In the genomic region with DNA sequence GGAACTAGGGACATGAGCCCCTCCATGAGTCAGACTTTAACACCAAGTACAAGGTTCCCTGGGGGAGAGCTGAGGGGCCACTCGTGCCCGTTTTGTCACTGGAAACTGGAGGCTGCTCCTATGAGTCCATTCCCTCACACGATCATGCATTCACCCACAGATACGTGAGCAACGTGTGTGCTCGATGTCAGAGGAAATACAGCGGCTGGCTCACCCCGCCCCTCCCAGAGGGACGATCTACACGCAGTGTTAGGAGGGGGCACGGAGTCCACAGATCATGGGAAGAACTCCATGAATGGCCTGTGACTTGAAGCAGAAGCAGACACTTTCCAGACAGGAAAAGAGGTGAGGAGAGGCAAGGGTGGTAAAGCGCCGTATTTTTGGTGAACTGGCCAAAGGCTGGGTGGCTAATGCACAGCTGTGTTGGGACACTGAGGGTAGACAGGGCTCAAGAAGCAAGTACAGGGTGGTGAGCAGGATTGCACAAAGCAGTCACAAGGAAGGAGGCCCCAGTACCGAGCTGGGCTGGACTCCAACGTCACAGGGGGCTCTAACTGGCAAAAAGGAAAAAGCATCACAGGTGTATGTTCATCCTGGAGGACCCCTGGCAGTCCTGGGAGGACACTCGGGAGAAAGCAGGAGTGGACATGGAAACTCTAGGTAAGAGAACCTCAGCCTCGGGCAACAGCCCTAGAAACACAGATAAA, we compare ENCODE assay signal across 1 cellular context.
A peak's percentile ranks its signal among the peaks of the same experiment; 100 is the strongest.
TF ChIP-seq lines count a peak whose summit lies in the region.

No MANE protein-coding gene starts in this region.

TF ChIP-seq in HepG2, 621 proteins besides CTCF, POLR2A, EP300 and RAD21 (continued from another document and continues in another):
- TF ChIP-seq, protein P1, sequence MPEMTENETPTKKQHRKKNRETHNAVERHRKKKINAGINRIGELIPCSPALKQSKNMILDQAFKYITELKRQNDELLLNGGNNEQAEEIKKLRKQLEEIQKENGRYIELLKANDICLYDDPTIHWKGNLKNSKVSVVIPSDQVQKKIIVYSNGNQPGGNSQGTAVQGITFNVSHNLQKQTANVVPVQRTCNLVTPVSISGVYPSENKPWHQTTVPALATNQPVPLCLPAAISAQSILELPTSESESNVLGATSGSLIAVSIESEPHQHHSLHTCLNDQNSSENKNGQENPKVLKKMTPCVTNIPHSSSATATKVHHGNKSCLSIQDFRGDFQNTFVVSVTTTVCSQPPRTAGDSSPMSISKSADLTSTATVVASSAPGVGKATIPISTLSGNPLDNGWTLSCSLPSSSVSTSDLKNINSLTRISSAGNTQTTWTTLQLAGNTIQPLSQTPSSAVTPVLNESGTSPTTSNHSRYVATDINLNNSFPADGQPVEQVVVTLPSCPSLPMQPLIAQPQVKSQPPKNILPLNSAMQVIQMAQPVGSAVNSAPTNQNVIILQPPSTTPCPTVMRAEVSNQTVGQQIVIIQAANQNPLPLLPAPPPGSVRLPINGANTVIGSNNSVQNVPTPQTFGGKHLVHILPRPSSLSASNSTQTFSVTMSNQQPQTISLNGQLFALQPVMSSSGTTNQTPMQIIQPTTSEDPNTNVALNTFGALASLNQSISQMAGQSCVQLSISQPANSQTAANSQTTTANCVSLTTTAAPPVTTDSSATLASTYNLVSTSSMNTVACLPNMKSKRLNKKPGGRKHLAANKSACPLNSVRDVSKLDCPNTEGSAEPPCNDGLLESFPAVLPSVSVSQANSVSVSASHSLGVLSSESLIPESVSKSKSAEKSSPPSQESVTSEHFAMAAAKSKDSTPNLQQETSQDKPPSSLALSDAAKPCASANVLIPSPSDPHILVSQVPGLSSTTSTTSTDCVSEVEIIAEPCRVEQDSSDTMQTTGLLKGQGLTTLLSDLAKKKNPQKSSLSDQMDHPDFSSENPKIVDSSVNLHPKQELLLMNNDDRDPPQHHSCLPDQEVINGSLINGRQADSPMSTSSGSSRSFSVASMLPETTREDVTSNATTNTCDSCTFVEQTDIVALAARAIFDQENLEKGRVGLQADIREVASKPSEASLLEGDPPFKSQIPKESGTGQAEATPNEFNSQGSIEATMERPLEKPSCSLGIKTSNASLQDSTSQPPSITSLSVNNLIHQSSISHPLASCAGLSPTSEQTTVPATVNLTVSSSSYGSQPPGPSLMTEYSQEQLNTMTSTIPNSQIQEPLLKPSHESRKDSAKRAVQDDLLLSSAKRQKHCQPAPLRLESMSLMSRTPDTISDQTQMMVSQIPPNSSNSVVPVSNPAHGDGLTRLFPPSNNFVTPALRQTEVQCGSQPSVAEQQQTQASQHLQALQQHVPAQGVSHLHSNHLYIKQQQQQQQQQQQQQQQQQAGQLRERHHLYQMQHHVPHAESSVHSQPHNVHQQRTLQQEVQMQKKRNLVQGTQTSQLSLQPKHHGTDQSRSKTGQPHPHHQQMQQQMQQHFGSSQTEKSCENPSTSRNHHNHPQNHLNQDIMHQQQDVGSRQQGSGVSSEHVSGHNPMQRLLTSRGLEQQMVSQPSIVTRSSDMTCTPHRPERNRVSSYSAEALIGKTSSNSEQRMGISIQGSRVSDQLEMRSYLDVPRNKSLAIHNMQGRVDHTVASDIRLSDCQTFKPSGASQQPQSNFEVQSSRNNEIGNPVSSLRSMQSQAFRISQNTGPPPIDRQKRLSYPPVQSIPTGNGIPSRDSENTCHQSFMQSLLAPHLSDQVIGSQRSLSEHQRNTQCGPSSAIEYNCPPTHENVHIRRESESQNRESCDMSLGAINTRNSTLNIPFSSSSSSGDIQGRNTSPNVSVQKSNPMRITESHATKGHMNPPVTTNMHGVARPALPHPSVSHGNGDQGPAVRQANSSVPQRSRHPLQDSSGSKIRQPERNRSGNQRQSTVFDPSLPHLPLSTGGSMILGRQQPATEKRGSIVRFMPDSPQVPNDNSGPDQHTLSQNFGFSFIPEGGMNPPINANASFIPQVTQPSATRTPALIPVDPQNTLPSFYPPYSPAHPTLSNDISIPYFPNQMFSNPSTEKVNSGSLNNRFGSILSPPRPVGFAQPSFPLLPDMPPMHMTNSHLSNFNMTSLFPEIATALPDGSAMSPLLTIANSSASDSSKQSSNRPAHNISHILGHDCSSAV (CRISPR knock-in tag; IDR thresholded peaks at IDR 0.05; ENCODE audit: borderline replicate concordance) = peak; percentile 55; the same call in 1 of the 2 replicates
- TF ChIP-seq CHD4 (IDR thresholded peaks at IDR 0.05; ENCODE audit: borderline replicate concordance, low read length) (no peak), HNF4A (CRISPR knock-in tag; IDR thresholded peaks at IDR 0.05) (peak; percentile 66; the same call in 1 of the 2 replicates), SPEN (CRISPR knock-in tag; IDR thresholded peaks at IDR 0.05; ENCODE audit: low read depth) (peak; percentile 86), ZNF225 (CRISPR knock-in tag; IDR thresholded peaks at IDR 0.05) (no peak), ISL2 (CRISPR knock-in tag; IDR thresholded peaks at IDR 0.05) (no peak), NFKBIZ (CRISPR knock-in tag; IDR thresholded peaks at IDR 0.05) (no peak), ZNF530 (CRISPR knock-in tag; IDR thresholded peaks at IDR 0.05; ENCODE audit: low read depth) (no peak), RARA (CRISPR knock-in tag; IDR thresholded peaks at IDR 0.05) (peak; percentile 63), ZNF24 (IDR thresholded peaks at IDR 0.05) (no peak), HMGA1 (CRISPR knock-in tag; conservative IDR thresholded peaks at IDR 0.05) (no peak), SETDB1 (CRISPR knock-in tag; IDR thresholded peaks at IDR 0.05; ENCODE audit: borderline replicate concordance) (no peak), FOXA1 (IDR thresholded peaks at IDR 0.05) (no peak), FOXA1 (CRISPR knock-in tag; IDR thresholded peaks at IDR 0.05) (no peak), SMYD3 (CRISPR knock-in tag; IDR thresholded peaks at IDR 0.05) (no peak), ZNF792 (CRISPR knock-in tag; IDR thresholded peaks at IDR 0.05) (peak; percentile 6; the same call in 1 of the 2 replicates), SMAD3 (CRISPR knock-in tag; IDR thresholded peaks at IDR 0.05) (no peak), ZNF230 (CRISPR knock-in tag; IDR thresholded peaks at IDR 0.05) (0 out of 2 replicates have a peak, but pooled peaks have one; percentile 74), ZNF556 (CRISPR knock-in tag; IDR thresholded peaks at IDR 0.05; ENCODE audit: borderline replicate concordance) (peak; percentile 66; the same call in 1 of the 2 replicates), CCAR2 (optimal IDR thresholded peaks at IDR 0.05; ENCODE audit: low read depth, low read length) (no peak), ZBTB8A (CRISPR knock-in tag; IDR thresholded peaks at IDR 0.05; ENCODE audit: borderline replicate concordance, low read depth) (no peak), BCL6 (CRISPR knock-in tag; IDR thresholded peaks at IDR 0.05) (0 out of 2 replicates have a peak, but pooled peaks have one; percentile 23), NKX3-1 (CRISPR knock-in tag; IDR thresholded peaks at IDR 0.05) (no peak), SIX1 (CRISPR knock-in tag; IDR thresholded peaks at IDR 0.05; ENCODE audit: borderline replicate concordance) (no peak), SP1 (IDR thresholded peaks at IDR 0.05) (no peak), SP1 (CRISPR knock-in tag; IDR thresholded peaks at IDR 0.05) (no peak)
- TF ChIP-seq, protein P2, sequence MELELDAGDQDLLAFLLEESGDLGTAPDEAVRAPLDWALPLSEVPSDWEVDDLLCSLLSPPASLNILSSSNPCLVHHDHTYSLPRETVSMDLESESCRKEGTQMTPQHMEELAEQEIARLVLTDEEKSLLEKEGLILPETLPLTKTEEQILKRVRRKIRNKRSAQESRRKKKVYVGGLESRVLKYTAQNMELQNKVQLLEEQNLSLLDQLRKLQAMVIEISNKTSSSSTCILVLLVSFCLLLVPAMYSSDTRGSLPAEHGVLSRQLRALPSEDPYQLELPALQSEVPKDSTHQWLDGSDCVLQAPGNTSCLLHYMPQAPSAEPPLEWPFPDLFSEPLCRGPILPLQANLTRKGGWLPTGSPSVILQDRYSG (CRISPR knock-in tag; IDR thresholded peaks at IDR 0.05) = no peak
- TF ChIP-seq, protein P3, sequence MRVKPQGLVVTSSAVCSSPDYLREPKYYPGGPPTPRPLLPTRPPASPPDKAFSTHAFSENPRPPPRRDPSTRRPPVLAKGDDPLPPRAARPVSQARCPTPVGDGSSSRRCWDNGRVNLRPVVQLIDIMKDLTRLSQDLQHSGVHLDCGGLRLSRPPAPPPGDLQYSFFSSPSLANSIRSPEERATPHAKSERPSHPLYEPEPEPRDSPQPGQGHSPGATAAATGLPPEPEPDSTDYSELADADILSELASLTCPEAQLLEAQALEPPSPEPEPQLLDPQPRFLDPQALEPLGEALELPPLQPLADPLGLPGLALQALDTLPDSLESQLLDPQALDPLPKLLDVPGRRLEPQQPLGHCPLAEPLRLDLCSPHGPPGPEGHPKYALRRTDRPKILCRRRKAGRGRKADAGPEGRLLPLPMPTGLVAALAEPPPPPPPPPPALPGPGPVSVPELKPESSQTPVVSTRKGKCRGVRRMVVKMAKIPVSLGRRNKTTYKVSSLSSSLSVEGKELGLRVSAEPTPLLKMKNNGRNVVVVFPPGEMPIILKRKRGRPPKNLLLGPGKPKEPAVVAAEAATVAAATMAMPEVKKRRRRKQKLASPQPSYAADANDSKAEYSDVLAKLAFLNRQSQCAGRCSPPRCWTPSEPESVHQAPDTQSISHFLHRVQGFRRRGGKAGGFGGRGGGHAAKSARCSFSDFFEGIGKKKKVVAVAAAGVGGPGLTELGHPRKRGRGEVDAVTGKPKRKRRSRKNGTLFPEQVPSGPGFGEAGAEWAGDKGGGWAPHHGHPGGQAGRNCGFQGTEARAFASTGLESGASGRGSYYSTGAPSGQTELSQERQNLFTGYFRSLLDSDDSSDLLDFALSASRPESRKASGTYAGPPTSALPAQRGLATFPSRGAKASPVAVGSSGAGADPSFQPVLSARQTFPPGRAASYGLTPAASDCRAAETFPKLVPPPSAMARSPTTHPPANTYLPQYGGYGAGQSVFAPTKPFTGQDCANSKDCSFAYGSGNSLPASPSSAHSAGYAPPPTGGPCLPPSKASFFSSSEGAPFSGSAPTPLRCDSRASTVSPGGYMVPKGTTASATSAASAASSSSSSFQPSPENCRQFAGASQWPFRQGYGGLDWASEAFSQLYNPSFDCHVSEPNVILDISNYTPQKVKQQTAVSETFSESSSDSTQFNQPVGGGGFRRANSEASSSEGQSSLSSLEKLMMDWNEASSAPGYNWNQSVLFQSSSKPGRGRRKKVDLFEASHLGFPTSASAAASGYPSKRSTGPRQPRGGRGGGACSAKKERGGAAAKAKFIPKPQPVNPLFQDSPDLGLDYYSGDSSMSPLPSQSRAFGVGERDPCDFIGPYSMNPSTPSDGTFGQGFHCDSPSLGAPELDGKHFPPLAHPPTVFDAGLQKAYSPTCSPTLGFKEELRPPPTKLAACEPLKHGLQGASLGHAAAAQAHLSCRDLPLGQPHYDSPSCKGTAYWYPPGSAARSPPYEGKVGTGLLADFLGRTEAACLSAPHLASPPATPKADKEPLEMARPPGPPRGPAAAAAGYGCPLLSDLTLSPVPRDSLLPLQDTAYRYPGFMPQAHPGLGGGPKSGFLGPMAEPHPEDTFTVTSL (CRISPR knock-in tag; IDR thresholded peaks at IDR 0.05; ENCODE audit: borderline replicate concordance) = peak; percentile 81; the same call in 1 of the 2 replicates
- TF ChIP-seq, protein P4, sequence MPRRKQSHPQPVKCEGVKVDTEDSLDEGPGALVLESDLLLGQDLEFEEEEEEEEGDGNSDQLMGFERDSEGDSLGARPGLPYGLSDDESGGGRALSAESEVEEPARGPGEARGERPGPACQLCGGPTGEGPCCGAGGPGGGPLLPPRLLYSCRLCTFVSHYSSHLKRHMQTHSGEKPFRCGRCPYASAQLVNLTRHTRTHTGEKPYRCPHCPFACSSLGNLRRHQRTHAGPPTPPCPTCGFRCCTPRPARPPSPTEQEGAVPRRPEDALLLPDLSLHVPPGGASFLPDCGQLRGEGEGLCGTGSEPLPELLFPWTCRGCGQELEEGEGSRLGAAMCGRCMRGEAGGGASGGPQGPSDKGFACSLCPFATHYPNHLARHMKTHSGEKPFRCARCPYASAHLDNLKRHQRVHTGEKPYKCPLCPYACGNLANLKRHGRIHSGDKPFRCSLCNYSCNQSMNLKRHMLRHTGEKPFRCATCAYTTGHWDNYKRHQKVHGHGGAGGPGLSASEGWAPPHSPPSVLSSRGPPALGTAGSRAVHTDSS (CRISPR knock-in tag; conservative IDR thresholded peaks at IDR 0.05) = no peak
- TF ChIP-seq, protein P5, sequence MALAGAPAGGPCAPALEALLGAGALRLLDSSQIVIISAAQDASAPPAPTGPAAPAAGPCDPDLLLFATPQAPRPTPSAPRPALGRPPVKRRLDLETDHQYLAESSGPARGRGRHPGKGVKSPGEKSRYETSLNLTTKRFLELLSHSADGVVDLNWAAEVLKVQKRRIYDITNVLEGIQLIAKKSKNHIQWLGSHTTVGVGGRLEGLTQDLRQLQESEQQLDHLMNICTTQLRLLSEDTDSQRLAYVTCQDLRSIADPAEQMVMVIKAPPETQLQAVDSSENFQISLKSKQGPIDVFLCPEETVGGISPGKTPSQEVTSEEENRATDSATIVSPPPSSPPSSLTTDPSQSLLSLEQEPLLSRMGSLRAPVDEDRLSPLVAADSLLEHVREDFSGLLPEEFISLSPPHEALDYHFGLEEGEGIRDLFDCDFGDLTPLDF (CRISPR knock-in tag; IDR thresholded peaks at IDR 0.05) = no peak
- TF ChIP-seq, protein P6, sequence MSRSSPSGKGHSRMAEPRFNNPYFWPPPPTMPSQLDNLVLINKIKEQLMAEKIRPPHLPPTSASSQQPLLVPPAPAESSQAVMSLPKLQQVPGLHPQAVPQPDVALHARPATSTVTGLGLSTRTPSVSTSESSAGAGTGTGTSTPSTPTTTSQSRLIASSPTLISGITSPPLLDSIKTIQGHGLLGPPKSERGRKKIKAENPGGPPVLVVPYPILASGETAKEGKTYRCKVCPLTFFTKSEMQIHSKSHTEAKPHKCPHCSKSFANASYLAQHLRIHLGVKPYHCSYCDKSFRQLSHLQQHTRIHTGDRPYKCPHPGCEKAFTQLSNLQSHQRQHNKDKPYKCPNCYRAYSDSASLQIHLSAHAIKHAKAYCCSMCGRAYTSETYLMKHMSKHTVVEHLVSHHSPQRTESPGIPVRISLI (CRISPR knock-in tag; IDR thresholded peaks at IDR 0.05; ENCODE audit: borderline replicate concordance) = no peak
- TF ChIP-seq, protein P7, sequence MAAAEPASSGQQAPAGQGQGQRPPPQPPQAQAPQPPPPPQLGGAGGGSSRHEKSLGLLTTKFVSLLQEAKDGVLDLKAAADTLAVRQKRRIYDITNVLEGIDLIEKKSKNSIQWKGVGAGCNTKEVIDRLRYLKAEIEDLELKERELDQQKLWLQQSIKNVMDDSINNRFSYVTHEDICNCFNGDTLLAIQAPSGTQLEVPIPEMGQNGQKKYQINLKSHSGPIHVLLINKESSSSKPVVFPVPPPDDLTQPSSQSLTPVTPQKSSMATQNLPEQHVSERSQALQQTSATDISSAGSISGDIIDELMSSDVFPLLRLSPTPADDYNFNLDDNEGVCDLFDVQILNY (CRISPR knock-in tag; conservative IDR thresholded peaks at IDR 0.05) = no peak
- TF ChIP-seq, protein P8, sequence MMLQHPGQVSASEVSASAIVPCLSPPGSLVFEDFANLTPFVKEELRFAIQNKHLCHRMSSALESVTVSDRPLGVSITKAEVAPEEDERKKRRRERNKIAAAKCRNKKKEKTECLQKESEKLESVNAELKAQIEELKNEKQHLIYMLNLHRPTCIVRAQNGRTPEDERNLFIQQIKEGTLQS (CRISPR knock-in tag; IDR thresholded peaks at IDR 0.05) = no peak
- TF ChIP-seq, protein P9, sequence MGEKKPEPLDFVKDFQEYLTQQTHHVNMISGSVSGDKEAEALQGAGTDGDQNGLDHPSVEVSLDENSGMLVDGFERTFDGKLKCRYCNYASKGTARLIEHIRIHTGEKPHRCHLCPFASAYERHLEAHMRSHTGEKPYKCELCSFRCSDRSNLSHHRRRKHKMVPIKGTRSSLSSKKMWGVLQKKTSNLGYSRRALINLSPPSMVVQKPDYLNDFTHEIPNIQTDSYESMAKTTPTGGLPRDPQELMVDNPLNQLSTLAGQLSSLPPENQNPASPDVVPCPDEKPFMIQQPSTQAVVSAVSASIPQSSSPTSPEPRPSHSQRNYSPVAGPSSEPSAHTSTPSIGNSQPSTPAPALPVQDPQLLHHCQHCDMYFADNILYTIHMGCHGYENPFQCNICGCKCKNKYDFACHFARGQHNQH (CRISPR knock-in tag; IDR thresholded peaks at IDR 0.05) = peak; percentile 28; the same call in 1 of the 2 replicates
